In the genomic region with DNA sequence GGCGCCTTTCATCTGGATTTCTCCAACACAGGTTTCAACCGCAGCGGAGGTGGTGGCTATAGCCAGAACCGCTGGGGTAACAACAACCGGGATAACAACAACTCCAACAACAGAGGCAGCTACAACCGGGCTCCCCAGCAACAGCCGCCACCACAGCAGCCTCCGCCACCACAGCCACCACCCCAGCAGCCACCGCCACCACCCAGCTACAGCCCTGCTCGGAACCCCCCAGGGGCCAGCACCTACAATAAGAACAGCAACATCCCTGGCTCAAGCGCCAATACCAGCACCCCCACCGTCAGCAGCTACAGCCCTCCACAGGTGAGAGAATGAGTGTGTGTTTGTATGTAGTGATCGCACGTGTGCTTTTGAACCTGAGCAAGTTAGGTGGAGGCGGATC, we compare ENCODE assay signal across 18 cellular contexts. TPM values are rescaled to one million over a fixed set of nuclear protein-coding genes. Genes with fewer than 3 reads are reported as not detected.
DNase-seq lines count a peak whose midpoint lies in the region; ATAC-seq and TF ChIP-seq lines count a peak whose summit lies in the region.
"Had no signal": no experiment of that assay in that cellular context is flagged by ENCODE, and none has a peak within 500 bp of the region (broad histone marks: within the 10 kb centered on the region; RNA-seq: fewer than 3 reads in every experiment).

No MANE protein-coding gene starts in this region.

- no peak overlapping the region for H3K4me3 ChIP-seq in sigmoid colon
- H3K4me3 ChIP-seq: A549, ascending aorta, ovary, skin epidermis had no signal

- CTCF ChIA-PET in RWPE1 (lab: Yijun Ruan, JAX) = interaction anchor here (0.6 kb wide), 1 partner anchor 299 kb away, joined by 3 read pairs; no protein-coding TSS in a partner anchor

- intact Hi-C loops in sigmoid colon (cut with DNase I) = no loop called here

- H3K27ac ChIP-seq in RWPE1 (peak overlapping the region; percentile 31), sigmoid colon (no peak overlapping the region)
- H3K27ac ChIP-seq: A549, ascending aorta, ovary had no signal

- peaks cover 45 to 78% (median 58%) of the 10 kb centered on the region in 4 donors for H3K36me3 ChIP-seq in sigmoid colon
- H3K36me3 ChIP-seq: ovary had no signal

- no peaks in the 10 kb centered on the region for H3K27me3 Mint-ChIP-seq in central memory CD8-positive, alpha-beta T cell

- H3K27me3 ChIP-seq in sigmoid colon = no peaks in the 10 kb centered on the region
- H3K27me3 ChIP-seq: ascending aorta, heart left ventricle, ovary had no signal

- ATAC-seq in central memory CD8-positive, alpha-beta T cell (replicated peaks; ENCODE audit: extremely low read depth, poor library complexity, severe bottlenecking) = no peak
- no peak for ATAC-seq in GM19463 (IDR thresholded peaks at IDR 0.05; ENCODE audit: unreplicated experiment)
- ATAC-seq: A549, heart left ventricle had no signal

- H3K4me1 ChIP-seq in sigmoid colon = peaks cover 0 to 39% (median 33%) of the 10 kb centered on the region in 4 donors

- no peaks in the 10 kb centered on the region for H3K9me3 Mint-ChIP-seq in central memory CD8-positive, alpha-beta T cell

- WGBS in sigmoid colon, 2 donors = 92% methylated on average over 15 of the region's 15 CpGs

- peaks cover 72% of the 10 kb centered on the region for H3K36me3 Mint-ChIP-seq in central memory CD8-positive, alpha-beta T cell (ENCODE audit: insufficient read depth)

- H3K9me3 ChIP-seq in sigmoid colon = no peaks in the 10 kb centered on the region
- H3K9me3 ChIP-seq: A549, ascending aorta, heart left ventricle, ovary had no signal

- H3K4me1 Mint-ChIP-seq in central memory CD8-positive, alpha-beta T cell = peaks cover 92% of the 10 kb centered on the region

- peak; percentile 42 for DNase-seq in activated CD4-positive, alpha-beta T cell treated with anti-CD3 and anti-CD28 coated beads, Interleukin-2, amount 50 U/mL, for 1 hour
- DNase-seq in activated CD4-positive, alpha-beta T cell treated with anti-CD3 and anti-CD28 coated beads for 4 hours = no peak
- DNase-seq in RWPE1 (ENCODE audit: low spot score) = no peak
- DNase-seq in central memory CD8-positive, alpha-beta T cell (ENCODE audit: low spot score in 2 of 2) = no peak
- DNase-seq in sigmoid colon = peak; percentile 61
- no peak for DNase-seq in AML-193 (lab: John Stamatoyannopoulos, UW)
- no peak for DNase-seq in stimulated activated CD4-positive, alpha-beta T cell treated with anti-CD3 and anti-CD28 coated beads, Interleukin-2, amount 100 ng/mL, for 24 hours
- DNase-seq: COR-L47; HCEC 1CT; heart left ventricle; midbrain; NCI-H226; stimulated activated naive CD4-positive, alpha-beta T cell treated with Interleukin-2 at 50 U/mL for 16 hours had no signal

- peak overlapping the region; percentile 87 for H3K27ac Mint-ChIP-seq in central memory CD8-positive, alpha-beta T cell (ENCODE audit: low read depth)

- no peak for TF ChIP-seq POLR2A in sigmoid colon (IDR thresholded peaks at IDR 0.05)

- POLR2A ChIA-PET in RWPE1 (lab: Yijun Ruan, JAX; ENCODE audit: low non-redundant PET) = no interaction called here

- TF ChIP-seq CTCF in RWPE1 (conservative IDR thresholded peaks at IDR 0.05; ENCODE audit: low read depth) = no peak
- no peak for TF ChIP-seq CTCF in sigmoid colon (IDR thresholded peaks at IDR 0.05)

- H3K4me3 Mint-ChIP-seq in central memory CD8-positive, alpha-beta T cell = peak overlapping the region; percentile 59

- no peak for TF ChIP-seq EP300 in sigmoid colon (IDR thresholded peaks at IDR 0.05)

RNA-seq across cellular contexts. Expression of a gene that starts 6.0 kb away (rescaled TPM):
- total RNA-seq in sigmoid colon = 10 to 100 TPM in 1 of 4 donors, 1 to 10 TPM in 3; 8.7 to 16.6 (median 9.2) TPM
- polyA plus RNA-seq in sigmoid colon = 10 to 100 TPM; 11.3 to 23.1 (median 15.6) TPM

RNA-seq across cellular contexts. Expression of a gene that starts 39.8 kb away (rescaled TPM):
- total RNA-seq in sigmoid colon = 100 to 1,000 TPM; 120 to 153 (median 130) TPM
- 100 to 1,000 TPM in 1 of 3 donors, 10 to 100 TPM in 2; 61.9 to 133 (median 65.0) TPM for polyA plus RNA-seq in sigmoid colon

RNA-seq across cellular contexts. Expression of a gene that starts 49.8 kb away (rescaled TPM):
- total RNA-seq in sigmoid colon = 10 to 100 TPM; 16.4 to 27.1 (median 18.1) TPM
- polyA plus RNA-seq in sigmoid colon = 10 to 100 TPM in 1 of 3 donors, 1 to 10 TPM in 2; 6.5 to 25.0 (median 7.2) TPM

Comparison
In these comparisons a context has a peak if more than half of its experiments do, and no peak if none do; other contexts are left out.
1. DNase-seq: peak in activated CD4-positive, alpha-beta T cell treated with anti-CD3 and anti-CD28 coated beads, Interleukin-2, amount 50 U/mL, for 1 hour (single experiment) and sigmoid colon (single experiment); none in activated CD4-positive, alpha-beta T cell treated with anti-CD3 and anti-CD28 coated beads for 4 hours (0 of 2), RWPE1 (single experiment), central memory CD8-positive, alpha-beta T cell (0 of 2), AML-193 (0 of 2) and stimulated activated CD4-positive, alpha-beta T cell treated with anti-CD3 and anti-CD28 coated beads, Interleukin-2, amount 100 ng/mL, for 24 hours (0 of 2).